Comparison of ENCODE assay signal across 17 cellular contexts in the genomic region with DNA sequence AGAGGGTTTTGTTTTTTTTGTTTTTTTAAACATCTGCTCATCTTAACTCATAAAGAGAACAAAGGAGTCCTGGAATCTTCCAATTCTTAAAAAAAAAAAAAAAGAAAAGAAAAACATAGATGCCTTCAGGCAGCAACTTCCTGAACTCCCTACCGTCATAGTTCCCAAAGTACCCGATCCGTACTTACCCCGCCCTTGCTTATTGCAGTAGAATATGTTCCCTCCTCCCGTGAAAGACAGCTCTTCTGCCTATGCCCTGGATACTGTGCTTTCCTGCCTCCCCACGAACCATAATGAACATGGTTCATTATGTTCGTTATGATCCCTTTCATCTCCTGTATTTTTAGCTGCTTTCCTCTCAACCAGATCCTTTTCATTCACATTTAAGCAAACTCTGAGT.
"Had no signal": no experiment of that assay in that cellular context is flagged by ENCODE, and none has a peak within 500 bp of the region (broad histone marks: within the 10 kb centered on the region; RNA-seq: fewer than 3 reads in every experiment).

No MANE protein-coding gene starts in this region.

- H3K9me3 Mint-ChIP-seq: activated naive CD4-positive, alpha-beta T cell treated with anti-CD3 and anti-CD28 coated beads for 36 hours; immature natural killer cell; natural killer cell; T-helper 1 cell treated with Interleukin-12 subunit alpha and Interleukin-12 subunit beta and Interleukin-4 antibody, amounts not matched to agents 30 μg/mL and 1 μg/mL, for 36 hours had no signal

- ATAC-seq: esophagus mucosa; natural killer cell; stimulated activated naive CD8-positive, alpha-beta T cell treated with anti-CD3 and anti-CD28 coated beads, Interleukin-15, Interleukin-2, amounts not matched to agents 100 U/mL and 50 U/mL, for 24 hours had no signal

- H3K4me3 Mint-ChIP-seq: activated naive CD4-positive, alpha-beta T cell treated with anti-CD3 and anti-CD28 coated beads for 36 hours; immature natural killer cell; natural killer cell; T-helper 1 cell treated with Interleukin-12 subunit alpha and Interleukin-12 subunit beta and Interleukin-4 antibody, amounts not matched to agents 30 μg/mL and 1 μg/mL, for 36 hours had no signal

- H3K9me3 ChIP-seq: breast epithelium, neutrophil, tibial nerve had no signal

- H3K27ac Mint-ChIP-seq: activated naive CD4-positive, alpha-beta T cell treated with anti-CD3 and anti-CD28 coated beads for 36 hours; natural killer cell; T-helper 1 cell treated with Interleukin-12 subunit alpha and Interleukin-12 subunit beta and Interleukin-4 antibody, amounts not matched to agents 30 μg/mL and 1 μg/mL, for 36 hours had no signal

- DNase-seq: activated CD4-positive, alpha-beta T cell treated with anti-CD3 and anti-CD28 coated beads, Interleukin-2, amount 50 U/mL, for 48 hours; activated naive CD4-positive, alpha-beta T cell treated with anti-CD3 and anti-CD28 coated beads for 36 hours; aorta; cortex of kidney; effector CD4-positive, alpha-beta T cell; immature natural killer cell; kidney glomerular epithelial cell; mesendoderm; natural killer cell; stimulated activated CD8-positive, alpha-beta memory T cell treated with anti-CD3 and anti-CD28 coated beads, Interleukin-4, amount 100 ng/mL, for 48 hours; stimulated activated naive CD8-positive, alpha-beta T cell treated with anti-CD3 and anti-CD28 coated beads, Interleukin-15, Interleukin-2, amounts not matched to agents 100 U/mL and 50 U/mL, for 24 hours; WERI-Rb-1 had no signal

- H3K4me1 Mint-ChIP-seq: immature natural killer cell had no signal
